Comparison of ENCODE assay signal across 2 cellular contexts in the genomic region with DNA sequence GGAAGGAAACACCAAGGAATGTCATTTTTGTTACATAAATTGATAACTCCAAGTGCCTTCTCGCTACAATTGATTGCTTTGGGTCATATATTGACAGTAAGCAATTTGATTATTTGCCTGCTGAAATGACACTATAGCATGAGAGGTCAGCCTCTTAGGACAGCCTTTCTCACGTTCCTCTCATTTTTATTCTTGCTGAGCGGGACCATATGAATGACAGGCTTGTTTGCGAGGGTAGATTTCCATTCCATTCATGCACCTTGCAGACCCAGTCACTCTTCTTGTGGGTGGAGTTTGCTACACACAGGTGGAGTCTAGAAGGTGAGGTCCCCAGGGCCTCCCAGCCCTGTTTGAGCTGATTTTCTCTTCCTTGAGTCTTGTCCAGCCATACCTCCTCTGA.
TF ChIP-seq lines count a peak whose summit lies in the region.

No MANE protein-coding gene starts in this region.

TF ChIP-seq in HepG2, 621 proteins besides CTCF, POLR2A, EP300 and RAD21 (continues in another document):
- TF ChIP-seq, protein P1, sequence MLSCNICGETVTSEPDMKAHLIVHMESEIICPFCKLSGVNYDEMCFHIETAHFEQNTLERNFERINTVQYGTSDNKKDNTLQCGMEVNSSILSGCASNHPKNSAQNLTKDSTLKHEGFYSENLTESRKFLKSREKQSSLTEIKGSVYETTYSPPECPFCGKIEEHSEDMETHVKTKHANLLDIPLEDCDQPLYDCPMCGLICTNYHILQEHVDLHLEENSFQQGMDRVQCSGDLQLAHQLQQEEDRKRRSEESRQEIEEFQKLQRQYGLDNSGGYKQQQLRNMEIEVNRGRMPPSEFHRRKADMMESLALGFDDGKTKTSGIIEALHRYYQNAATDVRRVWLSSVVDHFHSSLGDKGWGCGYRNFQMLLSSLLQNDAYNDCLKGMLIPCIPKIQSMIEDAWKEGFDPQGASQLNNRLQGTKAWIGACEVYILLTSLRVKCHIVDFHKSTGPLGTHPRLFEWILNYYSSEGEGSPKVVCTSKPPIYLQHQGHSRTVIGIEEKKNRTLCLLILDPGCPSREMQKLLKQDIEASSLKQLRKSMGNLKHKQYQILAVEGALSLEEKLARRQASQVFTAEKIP (CRISPR knock-in tag; IDR thresholded peaks at IDR 0.05; ENCODE audit: borderline replicate concordance): no peak
- TF ChIP-seq SAP130 (CRISPR knock-in tag; IDR thresholded peaks at IDR 0.05; ENCODE audit: low read depth): 0 out of 2 replicates have a peak, but pooled peaks have one; percentile 0
- TF ChIP-seq, protein P2, sequence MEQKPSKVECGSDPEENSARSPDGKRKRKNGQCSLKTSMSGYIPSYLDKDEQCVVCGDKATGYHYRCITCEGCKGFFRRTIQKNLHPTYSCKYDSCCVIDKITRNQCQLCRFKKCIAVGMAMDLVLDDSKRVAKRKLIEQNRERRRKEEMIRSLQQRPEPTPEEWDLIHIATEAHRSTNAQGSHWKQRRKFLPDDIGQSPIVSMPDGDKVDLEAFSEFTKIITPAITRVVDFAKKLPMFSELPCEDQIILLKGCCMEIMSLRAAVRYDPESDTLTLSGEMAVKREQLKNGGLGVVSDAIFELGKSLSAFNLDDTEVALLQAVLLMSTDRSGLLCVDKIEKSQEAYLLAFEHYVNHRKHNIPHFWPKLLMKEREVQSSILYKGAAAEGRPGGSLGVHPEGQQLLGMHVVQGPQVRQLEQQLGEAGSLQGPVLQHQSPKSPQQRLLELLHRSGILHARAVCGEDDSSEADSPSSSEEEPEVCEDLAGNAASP (CRISPR knock-in tag; IDR thresholded peaks at IDR 0.05; ENCODE audit: borderline replicate concordance): no peak
- TF ChIP-seq SMYD3 (CRISPR knock-in tag; IDR thresholded peaks at IDR 0.05): no peak
- TF ChIP-seq FIP1L1 (IDR thresholded peaks at IDR 0.05; ENCODE audit: borderline replicate concordance, insufficient read depth, low read depth, low read length): no peak
- 0 out of 2 replicates have a peak, but pooled peaks have one; percentile 9 for TF ChIP-seq MEIS1 (CRISPR knock-in tag; IDR thresholded peaks at IDR 0.05; ENCODE audit: borderline replicate concordance)
- 0 out of 2 replicates have a peak, but pooled peaks have one; percentile 38 for TF ChIP-seq ZNF224 (CRISPR knock-in tag; IDR thresholded peaks at IDR 0.05)
- no peak for TF ChIP-seq ZEB1 (IDR thresholded peaks at IDR 0.05; ENCODE audit: insufficient replicate concordance, low read depth)
- TF ChIP-seq ZNF350 (CRISPR knock-in tag; IDR thresholded peaks at IDR 0.05; ENCODE audit: borderline replicate concordance, low read depth): no peak
- no peak for TF ChIP-seq CAMTA2 (CRISPR knock-in tag; IDR thresholded peaks at IDR 0.05; ENCODE audit: borderline replicate concordance)
- TF ChIP-seq, protein P3, sequence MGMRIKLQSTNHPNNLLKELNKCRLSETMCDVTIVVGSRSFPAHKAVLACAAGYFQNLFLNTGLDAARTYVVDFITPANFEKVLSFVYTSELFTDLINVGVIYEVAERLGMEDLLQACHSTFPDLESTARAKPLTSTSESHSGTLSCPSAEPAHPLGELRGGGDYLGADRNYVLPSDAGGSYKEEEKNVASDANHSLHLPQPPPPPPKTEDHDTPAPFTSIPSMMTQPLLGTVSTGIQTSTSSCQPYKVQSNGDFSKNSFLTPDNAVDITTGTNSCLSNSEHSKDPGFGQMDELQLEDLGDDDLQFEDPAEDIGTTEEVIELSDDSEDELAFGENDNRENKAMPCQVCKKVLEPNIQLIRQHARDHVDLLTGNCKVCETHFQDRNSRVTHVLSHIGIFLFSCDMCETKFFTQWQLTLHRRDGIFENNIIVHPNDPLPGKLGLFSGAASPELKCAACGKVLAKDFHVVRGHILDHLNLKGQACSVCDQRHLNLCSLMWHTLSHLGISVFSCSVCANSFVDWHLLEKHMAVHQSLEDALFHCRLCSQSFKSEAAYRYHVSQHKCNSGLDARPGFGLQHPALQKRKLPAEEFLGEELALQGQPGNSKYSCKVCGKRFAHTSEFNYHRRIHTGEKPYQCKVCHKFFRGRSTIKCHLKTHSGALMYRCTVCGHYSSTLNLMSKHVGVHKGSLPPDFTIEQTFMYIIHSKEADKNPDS (CRISPR knock-in tag; IDR thresholded peaks at IDR 0.05): no peak
- TF ChIP-seq, protein P4, sequence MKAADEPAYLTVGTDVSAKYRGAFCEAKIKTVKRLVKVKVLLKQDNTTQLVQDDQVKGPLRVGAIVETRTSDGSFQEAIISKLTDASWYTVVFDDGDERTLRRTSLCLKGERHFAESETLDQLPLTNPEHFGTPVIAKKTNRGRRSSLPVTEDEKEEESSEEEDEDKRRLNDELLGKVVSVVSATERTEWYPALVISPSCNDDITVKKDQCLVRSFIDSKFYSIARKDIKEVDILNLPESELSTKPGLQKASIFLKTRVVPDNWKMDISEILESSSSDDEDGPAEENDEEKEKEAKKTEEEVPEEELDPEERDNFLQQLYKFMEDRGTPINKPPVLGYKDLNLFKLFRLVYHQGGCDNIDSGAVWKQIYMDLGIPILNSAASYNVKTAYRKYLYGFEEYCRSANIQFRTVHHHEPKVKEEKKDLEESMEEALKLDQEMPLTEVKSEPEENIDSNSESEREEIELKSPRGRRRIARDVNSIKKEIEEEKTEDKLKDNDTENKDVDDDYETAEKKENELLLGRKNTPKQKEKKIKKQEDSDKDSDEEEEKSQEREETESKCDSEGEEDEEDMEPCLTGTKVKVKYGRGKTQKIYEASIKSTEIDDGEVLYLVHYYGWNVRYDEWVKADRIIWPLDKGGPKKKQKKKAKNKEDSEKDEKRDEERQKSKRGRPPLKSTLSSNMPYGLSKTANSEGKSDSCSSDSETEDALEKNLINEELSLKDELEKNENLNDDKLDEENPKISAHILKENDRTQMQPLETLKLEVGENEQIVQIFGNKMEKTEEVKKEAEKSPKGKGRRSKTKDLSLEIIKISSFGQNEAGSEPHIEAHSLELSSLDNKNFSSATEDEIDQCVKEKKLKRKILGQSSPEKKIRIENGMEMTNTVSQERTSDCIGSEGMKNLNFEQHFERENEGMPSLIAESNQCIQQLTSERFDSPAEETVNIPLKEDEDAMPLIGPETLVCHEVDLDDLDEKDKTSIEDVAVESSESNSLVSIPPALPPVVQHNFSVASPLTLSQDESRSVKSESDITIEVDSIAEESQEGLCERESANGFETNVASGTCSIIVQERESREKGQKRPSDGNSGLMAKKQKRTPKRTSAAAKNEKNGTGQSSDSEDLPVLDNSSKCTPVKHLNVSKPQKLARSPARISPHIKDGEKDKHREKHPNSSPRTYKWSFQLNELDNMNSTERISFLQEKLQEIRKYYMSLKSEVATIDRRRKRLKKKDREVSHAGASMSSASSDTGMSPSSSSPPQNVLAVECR (CRISPR knock-in tag; IDR thresholded peaks at IDR 0.05; ENCODE audit: borderline replicate concordance): no peak
- TF ChIP-seq ATF1 (CRISPR knock-in tag; IDR thresholded peaks at IDR 0.05): no peak
- TF ChIP-seq ZNF883 (CRISPR knock-in tag; IDR thresholded peaks at IDR 0.05; ENCODE audit: not compliant biosample characterization): no peak
- peak; percentile 70; the same call in 1 of the 2 replicates for TF ChIP-seq TGIF2 (CRISPR knock-in tag; IDR thresholded peaks at IDR 0.05)
- 0 out of 2 replicates have a peak, but pooled peaks have one; percentile 39 for TF ChIP-seq SSRP1 (CRISPR knock-in tag; IDR thresholded peaks at IDR 0.05)

TF ChIP-seq in liver, 16 proteins besides CTCF, POLR2A, EP300 and RAD21:
- TF ChIP-seq NR2F2 (IDR thresholded peaks at IDR 0.05) (no peak), EGR1 (IDR thresholded peaks at IDR 0.05; ENCODE audit: low read depth in 2 of 2) (no peak), RXRA (IDR thresholded peaks at IDR 0.05) (no peak), SP1 (IDR thresholded peaks at IDR 0.05) (no peak), FOXA1 (IDR thresholded peaks at IDR 0.05) (no peak), TAF1 (conservative IDR thresholded peaks at IDR 0.05) (no peak), YY1 (IDR thresholded peaks at IDR 0.05) (no peak), JUND (IDR thresholded peaks at IDR 0.05) (no peak), FOXA2 (IDR thresholded peaks at IDR 0.05) (no peak), HNF4G (IDR thresholded peaks at IDR 0.05) (no peak), GABPA (IDR thresholded peaks at IDR 0.05 in 1 of 2, conservative IDR thresholded peaks at IDR 0.05 in 1 of 2) (no peak), HNF4A (conservative IDR thresholded peaks at IDR 0.05) (no peak)
- TF ChIP-seq, protein P5, sequence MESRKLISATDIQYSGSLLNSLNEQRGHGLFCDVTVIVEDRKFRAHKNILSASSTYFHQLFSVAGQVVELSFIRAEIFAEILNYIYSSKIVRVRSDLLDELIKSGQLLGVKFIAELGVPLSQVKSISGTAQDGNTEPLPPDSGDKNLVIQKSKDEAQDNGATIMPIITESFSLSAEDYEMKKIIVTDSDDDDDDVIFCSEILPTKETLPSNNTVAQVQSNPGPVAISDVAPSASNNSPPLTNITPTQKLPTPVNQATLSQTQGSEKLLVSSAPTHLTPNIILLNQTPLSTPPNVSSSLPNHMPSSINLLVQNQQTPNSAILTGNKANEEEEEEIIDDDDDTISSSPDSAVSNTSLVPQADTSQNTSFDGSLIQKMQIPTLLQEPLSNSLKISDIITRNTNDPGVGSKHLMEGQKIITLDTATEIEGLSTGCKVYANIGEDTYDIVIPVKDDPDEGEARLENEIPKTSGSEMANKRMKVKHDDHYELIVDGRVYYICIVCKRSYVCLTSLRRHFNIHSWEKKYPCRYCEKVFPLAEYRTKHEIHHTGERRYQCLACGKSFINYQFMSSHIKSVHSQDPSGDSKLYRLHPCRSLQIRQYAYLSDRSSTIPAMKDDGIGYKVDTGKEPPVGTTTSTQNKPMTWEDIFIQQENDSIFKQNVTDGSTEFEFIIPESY (IDR thresholded peaks at IDR 0.05): no peak
- TF ChIP-seq, protein P6, sequence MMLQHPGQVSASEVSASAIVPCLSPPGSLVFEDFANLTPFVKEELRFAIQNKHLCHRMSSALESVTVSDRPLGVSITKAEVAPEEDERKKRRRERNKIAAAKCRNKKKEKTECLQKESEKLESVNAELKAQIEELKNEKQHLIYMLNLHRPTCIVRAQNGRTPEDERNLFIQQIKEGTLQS (IDR thresholded peaks at IDR 0.05): no peak
- TF ChIP-seq, protein P7, sequence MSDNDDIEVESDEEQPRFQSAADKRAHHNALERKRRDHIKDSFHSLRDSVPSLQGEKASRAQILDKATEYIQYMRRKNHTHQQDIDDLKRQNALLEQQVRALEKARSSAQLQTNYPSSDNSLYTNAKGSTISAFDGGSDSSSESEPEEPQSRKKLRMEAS (IDR thresholded peaks at IDR 0.05): no peak
- TF ChIP-seq, protein P8, sequence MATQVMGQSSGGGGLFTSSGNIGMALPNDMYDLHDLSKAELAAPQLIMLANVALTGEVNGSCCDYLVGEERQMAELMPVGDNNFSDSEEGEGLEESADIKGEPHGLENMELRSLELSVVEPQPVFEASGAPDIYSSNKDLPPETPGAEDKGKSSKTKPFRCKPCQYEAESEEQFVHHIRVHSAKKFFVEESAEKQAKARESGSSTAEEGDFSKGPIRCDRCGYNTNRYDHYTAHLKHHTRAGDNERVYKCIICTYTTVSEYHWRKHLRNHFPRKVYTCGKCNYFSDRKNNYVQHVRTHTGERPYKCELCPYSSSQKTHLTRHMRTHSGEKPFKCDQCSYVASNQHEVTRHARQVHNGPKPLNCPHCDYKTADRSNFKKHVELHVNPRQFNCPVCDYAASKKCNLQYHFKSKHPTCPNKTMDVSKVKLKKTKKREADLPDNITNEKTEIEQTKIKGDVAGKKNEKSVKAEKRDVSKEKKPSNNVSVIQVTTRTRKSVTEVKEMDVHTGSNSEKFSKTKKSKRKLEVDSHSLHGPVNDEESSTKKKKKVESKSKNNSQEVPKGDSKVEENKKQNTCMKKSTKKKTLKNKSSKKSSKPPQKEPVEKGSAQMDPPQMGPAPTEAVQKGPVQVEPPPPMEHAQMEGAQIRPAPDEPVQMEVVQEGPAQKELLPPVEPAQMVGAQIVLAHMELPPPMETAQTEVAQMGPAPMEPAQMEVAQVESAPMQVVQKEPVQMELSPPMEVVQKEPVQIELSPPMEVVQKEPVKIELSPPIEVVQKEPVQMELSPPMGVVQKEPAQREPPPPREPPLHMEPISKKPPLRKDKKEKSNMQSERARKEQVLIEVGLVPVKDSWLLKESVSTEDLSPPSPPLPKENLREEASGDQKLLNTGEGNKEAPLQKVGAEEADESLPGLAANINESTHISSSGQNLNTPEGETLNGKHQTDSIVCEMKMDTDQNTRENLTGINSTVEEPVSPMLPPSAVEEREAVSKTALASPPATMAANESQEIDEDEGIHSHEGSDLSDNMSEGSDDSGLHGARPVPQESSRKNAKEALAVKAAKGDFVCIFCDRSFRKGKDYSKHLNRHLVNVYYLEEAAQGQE (IDR thresholded peaks at IDR 0.05): no peak
TF ChIP-seq in liver: peak in this region for 0.
